9 cellular contexts compared by ENCODE assay signal in the genomic region with DNA sequence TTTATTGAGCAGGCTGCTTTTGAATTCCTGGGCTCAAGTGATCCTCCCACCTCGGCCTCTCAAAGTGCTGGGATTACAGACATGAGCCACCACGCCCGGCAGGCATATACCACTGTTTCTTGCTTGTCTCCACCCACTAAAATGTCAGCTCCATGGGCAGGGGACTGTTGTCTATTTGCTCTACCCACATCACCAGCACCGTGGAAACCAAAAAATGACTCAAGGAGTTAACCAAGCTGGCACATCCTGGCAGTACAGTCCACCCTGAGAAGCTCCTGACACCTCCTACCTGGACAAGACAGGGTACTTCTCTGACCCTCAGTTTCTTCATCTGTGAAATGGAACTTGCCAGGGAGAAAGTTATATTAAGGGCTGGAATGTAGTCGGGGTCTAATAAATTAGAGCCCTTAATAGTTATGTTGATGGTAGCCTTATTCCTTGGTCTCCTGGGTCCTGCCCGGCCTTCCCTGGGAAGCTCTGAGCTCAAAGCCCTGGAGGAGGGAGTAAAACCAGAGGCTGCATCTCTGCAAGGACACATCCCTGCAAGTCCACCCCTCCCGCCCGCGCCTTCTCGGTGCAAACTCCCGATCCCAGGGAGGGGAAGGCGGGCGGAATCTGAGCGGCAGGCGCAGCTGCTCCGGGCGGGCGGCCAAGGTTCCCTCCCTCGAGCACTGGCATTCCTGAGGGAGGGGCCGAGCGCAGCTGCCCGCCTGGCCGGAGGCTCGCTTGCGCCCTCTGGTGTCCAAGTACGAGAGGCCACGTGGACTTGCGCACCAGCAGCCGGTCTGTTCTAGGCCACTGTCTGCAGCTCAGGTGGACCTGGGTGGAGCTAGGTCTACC. TPM values are rescaled to one million over a fixed set of nuclear protein-coding genes. Genes with fewer than 3 reads are reported as not detected.
DNase-seq lines count a peak whose midpoint lies in the region; ATAC-seq and TF ChIP-seq lines count a peak whose summit lies in the region.
"Had no signal": no experiment of that assay in that cellular context is flagged by ENCODE, and none has a peak within 500 bp of the region (broad histone marks: within the 10 kb centered on the region; RNA-seq: fewer than 3 reads in every experiment).

No MANE protein-coding gene starts in this region.

- H2AFZ ChIP-seq in KMS-11 (ENCODE audit: low read depth): no peak overlapping the region

- no peaks in the 10 kb centered on the region for H3K4me1 ChIP-seq in KMS-11 (ENCODE audit: low read depth, poor library complexity, severe bottlenecking)

- DNase-seq in GM10266 (ENCODE audit: extremely low spot score) (peak; percentile 91), fibroblast of gingiva (ENCODE audit: low read depth) (peak; percentile 86)
- peak; percentile 70 for DNase-seq in activated T-cell treated with anti-CD3 and anti-CD28 coated beads, Interleukin-2, amount 50 U/mL, for 4 hours
- DNase-seq in natural killer cell treated with Interleukin-12 subunit alpha and Interleukin-12 subunit beta and Interleukin-15 and Interleukin-18, amount 100 ng/mL, for 72 hours (ENCODE audit: low spot score): peak; percentile 84

- H3K79me2 ChIP-seq in KMS-11 (ENCODE audit: insufficient read depth, low read depth): no peaks in the 10 kb centered on the region

- H3K9me3 Mint-ChIP-seq in activated T-cell treated with anti-CD3 and anti-CD28 coated beads, Interleukin-2, amount 50 U/mL, for 4 hours: no peaks in the 10 kb centered on the region
- no peaks in the 10 kb centered on the region for H3K9me3 Mint-ChIP-seq in natural killer cell treated with Interleukin-12 subunit alpha and Interleukin-12 subunit beta and Interleukin-15 and Interleukin-18, amount 100 ng/mL, for 72 hours
- no peaks in the 10 kb centered on the region for H3K9me3 Mint-ChIP-seq in stimulated activated memory B cell treated with anti-CD40 and anti-IgM and Interleukin-4, amounts not matched to agents 10 μg/mL and 1 μg/mL and 100 μg/mL, for 72 hours

- no peak overlapping the region for H3K4me3 Mint-ChIP-seq in activated T-cell treated with anti-CD3 and anti-CD28 coated beads, Interleukin-2, amount 50 U/mL, for 4 hours
- H3K4me3 Mint-ChIP-seq in natural killer cell treated with Interleukin-12 subunit alpha and Interleukin-12 subunit beta and Interleukin-15 and Interleukin-18, amount 100 ng/mL, for 72 hours: no peak overlapping the region
- no peak overlapping the region for H3K4me3 Mint-ChIP-seq in stimulated activated memory B cell treated with anti-CD40 and anti-IgM and Interleukin-4, amounts not matched to agents 10 μg/mL and 1 μg/mL and 100 μg/mL, for 72 hours

- peaks cover 19% of the 10 kb centered on the region for H3K27me3 Mint-ChIP-seq in activated T-cell treated with anti-CD3 and anti-CD28 coated beads, Interleukin-2, amount 50 U/mL, for 4 hours (ENCODE audit: low read depth)
- H3K27me3 Mint-ChIP-seq in natural killer cell treated with Interleukin-12 subunit alpha and Interleukin-12 subunit beta and Interleukin-15 and Interleukin-18, amount 100 ng/mL, for 72 hours: peaks cover 8 to 15% of the 10 kb centered on the region in 2 donors
- peaks cover 6% of the 10 kb centered on the region for H3K27me3 Mint-ChIP-seq in stimulated activated memory B cell treated with anti-CD40 and anti-IgM and Interleukin-4, amounts not matched to agents 10 μg/mL and 1 μg/mL and 100 μg/mL, for 72 hours

- no peak overlapping the region for H3K4me3 ChIP-seq in KMS-11 (IDR thresholded peaks at IDR 0.05; ENCODE audit: insufficient read depth, low read depth, low read length)

- no peaks in the 10 kb centered on the region for H4K20me1 ChIP-seq in KMS-11 (ENCODE audit: insufficient read depth)

- H3K27me3 ChIP-seq in KMS-11 (ENCODE audit: insufficient read depth, low read depth): peaks cover 82% of the 10 kb centered on the region

- H3K27ac ChIP-seq in KMS-11: no peak overlapping the region

- ATAC-seq in activated T-cell treated with anti-CD3 and anti-CD28 coated beads, Interleukin-2, amount 50 U/mL, for 4 hours: peak; percentile 92
- ATAC-seq in natural killer cell treated with Interleukin-12 subunit alpha and Interleukin-12 subunit beta and Interleukin-15 and Interleukin-18, amount 100 ng/mL, for 72 hours: peak; percentile 91 to 92
- peak; percentile 89 for ATAC-seq in stimulated activated memory B cell treated with anti-CD40 and anti-IgM and Interleukin-4, amounts not matched to agents 10 μg/mL and 1 μg/mL and 100 μg/mL, for 72 hours
- no peak for ATAC-seq in GM21367 (IDR thresholded peaks at IDR 0.05; ENCODE audit: unreplicated experiment)

- peak; percentile 98 for TF ChIP-seq CTCF in GM10266 (IDR thresholded peaks at IDR 0.05; ENCODE audit: control insufficient read depth, insufficient read depth, low read depth, missing control alignments)
- peak; percentile 86 for TF ChIP-seq CTCF in KMS-11 (conservative IDR thresholded peaks at IDR 0.05; ENCODE audit: low read depth, low read length)

- no peaks in the 10 kb centered on the region for H3K36me3 ChIP-seq in KMS-11 (ENCODE audit: insufficient read depth)

- no peak overlapping the region for H3K9ac ChIP-seq in KMS-11

- H3K4me1 Mint-ChIP-seq in activated T-cell treated with anti-CD3 and anti-CD28 coated beads, Interleukin-2, amount 50 U/mL, for 4 hours (ENCODE audit: low read depth): peaks cover 2% of the 10 kb centered on the region
- no peaks in the 10 kb centered on the region for H3K4me1 Mint-ChIP-seq in natural killer cell treated with Interleukin-12 subunit alpha and Interleukin-12 subunit beta and Interleukin-15 and Interleukin-18, amount 100 ng/mL, for 72 hours (ENCODE audit: low read depth in 2 of 2)
- H3K4me1 Mint-ChIP-seq in stimulated activated memory B cell treated with anti-CD40 and anti-IgM and Interleukin-4, amounts not matched to agents 10 μg/mL and 1 μg/mL and 100 μg/mL, for 72 hours: no peaks in the 10 kb centered on the region

- no peak overlapping the region for H3K27ac Mint-ChIP-seq in natural killer cell treated with Interleukin-12 subunit alpha and Interleukin-12 subunit beta and Interleukin-15 and Interleukin-18, amount 100 ng/mL, for 72 hours
- no peak overlapping the region for H3K27ac Mint-ChIP-seq in stimulated activated memory B cell treated with anti-CD40 and anti-IgM and Interleukin-4, amounts not matched to agents 10 μg/mL and 1 μg/mL and 100 μg/mL, for 72 hours

- H3K36me3 Mint-ChIP-seq in activated T-cell treated with anti-CD3 and anti-CD28 coated beads, Interleukin-2, amount 50 U/mL, for 4 hours (ENCODE audit: insufficient read depth): no peaks in the 10 kb centered on the region
- H3K36me3 Mint-ChIP-seq in natural killer cell treated with Interleukin-12 subunit alpha and Interleukin-12 subunit beta and Interleukin-15 and Interleukin-18, amount 100 ng/mL, for 72 hours: no peaks in the 10 kb centered on the region
- no peaks in the 10 kb centered on the region for H3K36me3 Mint-ChIP-seq in stimulated activated memory B cell treated with anti-CD40 and anti-IgM and Interleukin-4, amounts not matched to agents 10 μg/mL and 1 μg/mL and 100 μg/mL, for 72 hours

- peak overlapping the region; percentile 38 for H3K4me2 ChIP-seq in KMS-11

TF ChIP-seq in PFSK-1, 5 proteins besides CTCF, POLR2A, EP300 and RAD21:
- TF ChIP-seq TAF1 (IDR thresholded peaks at IDR 0.05; ENCODE audit: borderline replicate concordance, insufficient read depth, low read length) (no peak), FOXP2 (optimal IDR thresholded peaks at IDR 0.05; ENCODE audit: borderline replicate concordance, extremely low read depth, extremely low read length, insufficient read depth) (peak; percentile 96), REST (IDR thresholded peaks at IDR 0.05; ENCODE audit: insufficient read depth in 1 of 2, low read depth in 2 of 2, low read length in 2 of 2) (peak in 1 of 2 experiments; percentile 64; a peak in 2 of 4 replicates)

RNA-seq across cellular contexts. Expression of gene RDH8, which starts 14.1 kb away (rescaled TPM):
- polyA plus RNA-seq in PFSK-1 (2012; ENCODE audit: insufficient read length, low read depth): not detected
- not detected for total RNA-seq in activated T-cell treated with anti-CD3 and anti-CD28 coated beads, Interleukin-2, amount 50 U/mL, for 4 hours
- total RNA-seq in natural killer cell treated with Interleukin-12 subunit alpha and Interleukin-12 subunit beta and Interleukin-15 and Interleukin-18, amount 100 ng/mL, for 72 hours: not detected
- total RNA-seq: temporal lobe had no signal

RNA-seq across cellular contexts. Expression of gene COL5A3, which starts 17.1 kb away (rescaled TPM):
- 7.2 TPM for polyA plus RNA-seq in PFSK-1 (2012; ENCODE audit: insufficient read length, low read depth)
- 1 to 10 TPM in 2 of 3 donors, under 1 TPM in 1; 0.46 to 2.8 (median 2.3) TPM for total RNA-seq in activated T-cell treated with anti-CD3 and anti-CD28 coated beads, Interleukin-2, amount 50 U/mL, for 4 hours
- not detected for total RNA-seq in natural killer cell treated with Interleukin-12 subunit alpha and Interleukin-12 subunit beta and Interleukin-15 and Interleukin-18, amount 100 ng/mL, for 72 hours

RNA-seq across cellular contexts. Expression of gene SHFL, which starts 58.7 kb away (rescaled TPM):
- polyA plus RNA-seq in PFSK-1 (2012; ENCODE audit: insufficient read length, low read depth): 19.5 TPM
- 10 to 100 TPM; 20.1 to 26.8 (median 26.2) TPM for total RNA-seq in activated T-cell treated with anti-CD3 and anti-CD28 coated beads, Interleukin-2, amount 50 U/mL, for 4 hours
- total RNA-seq in natural killer cell treated with Interleukin-12 subunit alpha and Interleukin-12 subunit beta and Interleukin-15 and Interleukin-18, amount 100 ng/mL, for 72 hours: 10 to 100 TPM; 61.9 to 83.1 TPM
